1 cellular context compared by ENCODE assay signal in the genomic region with DNA sequence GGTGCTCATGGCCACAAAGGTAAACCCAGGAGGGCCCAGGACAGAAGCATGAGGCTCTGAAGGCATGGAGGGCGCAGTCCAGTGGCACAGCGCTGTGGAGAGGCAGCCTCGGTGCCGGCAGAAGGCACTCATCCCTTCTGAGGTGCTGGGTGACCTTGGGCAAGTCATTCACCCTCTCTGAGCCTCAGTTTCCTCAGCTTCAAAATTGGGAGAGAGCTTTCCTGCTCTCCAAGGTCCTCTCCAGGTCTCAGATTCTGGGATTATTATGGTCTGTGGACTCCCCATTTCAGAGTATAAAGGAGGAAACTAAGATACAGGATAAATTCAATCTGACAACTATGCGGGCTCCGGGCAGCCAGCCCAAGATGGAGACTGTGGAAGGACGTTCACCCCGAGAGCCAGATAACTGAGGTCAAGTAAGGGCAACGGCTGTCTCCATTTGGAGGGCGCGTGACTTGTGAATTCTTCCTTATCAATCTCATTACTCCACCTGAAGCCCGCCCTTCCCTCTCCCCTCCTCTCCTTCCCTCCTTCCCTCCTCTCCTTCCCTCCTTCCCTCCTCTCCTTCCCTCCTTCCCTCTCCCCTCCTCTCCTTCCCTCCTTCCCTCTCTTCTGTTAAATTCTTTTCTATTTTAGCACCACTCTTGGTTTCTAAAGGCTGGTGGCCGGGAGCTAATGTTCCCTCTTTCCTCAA.
TF ChIP-seq lines count a peak whose summit lies in the region.

No MANE protein-coding gene starts in this region.

TF ChIP-seq in HepG2, 621 proteins besides CTCF, POLR2A, EP300 and RAD21 (continues in another document):
- TF ChIP-seq SP1 (IDR thresholded peaks at IDR 0.05) (no peak), SP1 (CRISPR knock-in tag; IDR thresholded peaks at IDR 0.05) (no peak), HDAC1 (CRISPR knock-in tag; IDR thresholded peaks at IDR 0.05) (no peak), ZNF121 (CRISPR knock-in tag; IDR thresholded peaks at IDR 0.05) (no peak), ATF7-NPFF (CRISPR knock-in tag; IDR thresholded peaks at IDR 0.05; ENCODE audit: low read depth) (no peak), ZNF768 (CRISPR knock-in tag; IDR thresholded peaks at IDR 0.05) (peak; percentile 83), ZNF598 (CRISPR knock-in tag; IDR thresholded peaks at IDR 0.05; ENCODE audit: borderline replicate concordance) (no peak), ZNF761 (CRISPR knock-in tag; conservative IDR thresholded peaks at IDR 0.05) (no peak), PCBP2 (optimal IDR thresholded peaks at IDR 0.05; ENCODE audit: low read depth, low read length, poor library complexity, severe bottlenecking) (peak; percentile 26), MYNN (CRISPR knock-in tag; IDR thresholded peaks at IDR 0.05; ENCODE audit: low read depth) (no peak), SOX13 (IDR thresholded peaks at IDR 0.05) (no peak), SOX13 (CRISPR knock-in tag; conservative IDR thresholded peaks at IDR 0.05 in 1 of 2, IDR thresholded peaks at IDR 0.05 in 1 of 2) (no peak), ZC3H4 (CRISPR knock-in tag; IDR thresholded peaks at IDR 0.05; ENCODE audit: borderline replicate concordance) (no peak), ZNF557 (CRISPR knock-in tag; IDR thresholded peaks at IDR 0.05) (no peak), ZBTB7B (CRISPR knock-in tag; IDR thresholded peaks at IDR 0.05) (no peak), RFX5 (IDR thresholded peaks at IDR 0.05; ENCODE audit: low read depth, low read length) (no peak), PHB2 (IDR thresholded peaks at IDR 0.05; ENCODE audit: partially characterized antibody) (no peak), ZNF652 (CRISPR knock-in tag; IDR thresholded peaks at IDR 0.05; ENCODE audit: borderline replicate concordance, low read depth) (no peak), PCBP1 (IDR thresholded peaks at IDR 0.05; ENCODE audit: borderline replicate concordance, low read depth, low read length) (0 out of 2 replicates have a peak, but pooled peaks have one; percentile 45), ADNP (CRISPR knock-in tag; IDR thresholded peaks at IDR 0.05) (no peak), GPN1 (CRISPR knock-in tag; IDR thresholded peaks at IDR 0.05; ENCODE audit: borderline replicate concordance) (no peak), HNRNPK (IDR thresholded peaks at IDR 0.05; ENCODE audit: low read depth, low read length, poor library complexity, severe bottlenecking) (peak; percentile 34), NBN (conservative IDR thresholded peaks at IDR 0.05) (no peak), NFE2L2 (IDR thresholded peaks at IDR 0.05; ENCODE audit: low read length) (no peak)
- TF ChIP-seq, protein P1, sequence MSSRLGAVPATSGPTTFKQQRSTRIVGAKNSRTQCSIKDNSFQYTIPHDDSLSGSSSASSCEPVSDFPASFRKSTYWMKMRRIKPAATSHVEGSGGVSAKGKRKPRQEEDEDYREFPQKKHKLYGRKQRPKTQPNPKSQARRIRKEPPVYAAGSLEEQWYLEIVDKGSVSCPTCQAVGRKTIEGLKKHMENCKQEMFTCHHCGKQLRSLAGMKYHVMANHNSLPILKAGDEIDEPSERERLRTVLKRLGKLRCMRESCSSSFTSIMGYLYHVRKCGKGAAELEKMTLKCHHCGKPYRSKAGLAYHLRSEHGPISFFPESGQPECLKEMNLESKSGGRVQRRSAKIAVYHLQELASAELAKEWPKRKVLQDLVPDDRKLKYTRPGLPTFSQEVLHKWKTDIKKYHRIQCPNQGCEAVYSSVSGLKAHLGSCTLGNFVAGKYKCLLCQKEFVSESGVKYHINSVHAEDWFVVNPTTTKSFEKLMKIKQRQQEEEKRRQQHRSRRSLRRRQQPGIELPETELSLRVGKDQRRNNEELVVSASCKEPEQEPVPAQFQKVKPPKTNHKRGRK (CRISPR knock-in tag; IDR thresholded peaks at IDR 0.05) = no peak
- TF ChIP-seq, protein P2, sequence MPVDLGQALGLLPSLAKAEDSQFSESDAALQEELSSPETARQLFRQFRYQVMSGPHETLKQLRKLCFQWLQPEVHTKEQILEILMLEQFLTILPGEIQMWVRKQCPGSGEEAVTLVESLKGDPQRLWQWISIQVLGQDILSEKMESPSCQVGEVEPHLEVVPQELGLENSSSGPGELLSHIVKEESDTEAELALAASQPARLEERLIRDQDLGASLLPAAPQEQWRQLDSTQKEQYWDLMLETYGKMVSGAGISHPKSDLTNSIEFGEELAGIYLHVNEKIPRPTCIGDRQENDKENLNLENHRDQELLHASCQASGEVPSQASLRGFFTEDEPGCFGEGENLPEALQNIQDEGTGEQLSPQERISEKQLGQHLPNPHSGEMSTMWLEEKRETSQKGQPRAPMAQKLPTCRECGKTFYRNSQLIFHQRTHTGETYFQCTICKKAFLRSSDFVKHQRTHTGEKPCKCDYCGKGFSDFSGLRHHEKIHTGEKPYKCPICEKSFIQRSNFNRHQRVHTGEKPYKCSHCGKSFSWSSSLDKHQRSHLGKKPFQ (CRISPR knock-in tag; IDR thresholded peaks at IDR 0.05; ENCODE audit: insufficient replicate concordance) = no peak
- TF ChIP-seq, protein P3, sequence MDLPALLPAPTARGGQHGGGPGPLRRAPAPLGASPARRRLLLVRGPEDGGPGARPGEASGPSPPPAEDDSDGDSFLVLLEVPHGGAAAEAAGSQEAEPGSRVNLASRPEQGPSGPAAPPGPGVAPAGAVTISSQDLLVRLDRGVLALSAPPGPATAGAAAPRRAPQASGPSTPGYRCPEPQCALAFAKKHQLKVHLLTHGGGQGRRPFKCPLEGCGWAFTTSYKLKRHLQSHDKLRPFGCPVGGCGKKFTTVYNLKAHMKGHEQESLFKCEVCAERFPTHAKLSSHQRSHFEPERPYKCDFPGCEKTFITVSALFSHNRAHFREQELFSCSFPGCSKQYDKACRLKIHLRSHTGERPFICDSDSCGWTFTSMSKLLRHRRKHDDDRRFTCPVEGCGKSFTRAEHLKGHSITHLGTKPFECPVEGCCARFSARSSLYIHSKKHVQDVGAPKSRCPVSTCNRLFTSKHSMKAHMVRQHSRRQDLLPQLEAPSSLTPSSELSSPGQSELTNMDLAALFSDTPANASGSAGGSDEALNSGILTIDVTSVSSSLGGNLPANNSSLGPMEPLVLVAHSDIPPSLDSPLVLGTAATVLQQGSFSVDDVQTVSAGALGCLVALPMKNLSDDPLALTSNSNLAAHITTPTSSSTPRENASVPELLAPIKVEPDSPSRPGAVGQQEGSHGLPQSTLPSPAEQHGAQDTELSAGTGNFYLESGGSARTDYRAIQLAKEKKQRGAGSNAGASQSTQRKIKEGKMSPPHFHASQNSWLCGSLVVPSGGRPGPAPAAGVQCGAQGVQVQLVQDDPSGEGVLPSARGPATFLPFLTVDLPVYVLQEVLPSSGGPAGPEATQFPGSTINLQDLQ (CRISPR knock-in tag; IDR thresholded peaks at IDR 0.05) = no peak
- TF ChIP-seq, protein P4, sequence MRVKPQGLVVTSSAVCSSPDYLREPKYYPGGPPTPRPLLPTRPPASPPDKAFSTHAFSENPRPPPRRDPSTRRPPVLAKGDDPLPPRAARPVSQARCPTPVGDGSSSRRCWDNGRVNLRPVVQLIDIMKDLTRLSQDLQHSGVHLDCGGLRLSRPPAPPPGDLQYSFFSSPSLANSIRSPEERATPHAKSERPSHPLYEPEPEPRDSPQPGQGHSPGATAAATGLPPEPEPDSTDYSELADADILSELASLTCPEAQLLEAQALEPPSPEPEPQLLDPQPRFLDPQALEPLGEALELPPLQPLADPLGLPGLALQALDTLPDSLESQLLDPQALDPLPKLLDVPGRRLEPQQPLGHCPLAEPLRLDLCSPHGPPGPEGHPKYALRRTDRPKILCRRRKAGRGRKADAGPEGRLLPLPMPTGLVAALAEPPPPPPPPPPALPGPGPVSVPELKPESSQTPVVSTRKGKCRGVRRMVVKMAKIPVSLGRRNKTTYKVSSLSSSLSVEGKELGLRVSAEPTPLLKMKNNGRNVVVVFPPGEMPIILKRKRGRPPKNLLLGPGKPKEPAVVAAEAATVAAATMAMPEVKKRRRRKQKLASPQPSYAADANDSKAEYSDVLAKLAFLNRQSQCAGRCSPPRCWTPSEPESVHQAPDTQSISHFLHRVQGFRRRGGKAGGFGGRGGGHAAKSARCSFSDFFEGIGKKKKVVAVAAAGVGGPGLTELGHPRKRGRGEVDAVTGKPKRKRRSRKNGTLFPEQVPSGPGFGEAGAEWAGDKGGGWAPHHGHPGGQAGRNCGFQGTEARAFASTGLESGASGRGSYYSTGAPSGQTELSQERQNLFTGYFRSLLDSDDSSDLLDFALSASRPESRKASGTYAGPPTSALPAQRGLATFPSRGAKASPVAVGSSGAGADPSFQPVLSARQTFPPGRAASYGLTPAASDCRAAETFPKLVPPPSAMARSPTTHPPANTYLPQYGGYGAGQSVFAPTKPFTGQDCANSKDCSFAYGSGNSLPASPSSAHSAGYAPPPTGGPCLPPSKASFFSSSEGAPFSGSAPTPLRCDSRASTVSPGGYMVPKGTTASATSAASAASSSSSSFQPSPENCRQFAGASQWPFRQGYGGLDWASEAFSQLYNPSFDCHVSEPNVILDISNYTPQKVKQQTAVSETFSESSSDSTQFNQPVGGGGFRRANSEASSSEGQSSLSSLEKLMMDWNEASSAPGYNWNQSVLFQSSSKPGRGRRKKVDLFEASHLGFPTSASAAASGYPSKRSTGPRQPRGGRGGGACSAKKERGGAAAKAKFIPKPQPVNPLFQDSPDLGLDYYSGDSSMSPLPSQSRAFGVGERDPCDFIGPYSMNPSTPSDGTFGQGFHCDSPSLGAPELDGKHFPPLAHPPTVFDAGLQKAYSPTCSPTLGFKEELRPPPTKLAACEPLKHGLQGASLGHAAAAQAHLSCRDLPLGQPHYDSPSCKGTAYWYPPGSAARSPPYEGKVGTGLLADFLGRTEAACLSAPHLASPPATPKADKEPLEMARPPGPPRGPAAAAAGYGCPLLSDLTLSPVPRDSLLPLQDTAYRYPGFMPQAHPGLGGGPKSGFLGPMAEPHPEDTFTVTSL (CRISPR knock-in tag; IDR thresholded peaks at IDR 0.05; ENCODE audit: borderline replicate concordance) = no peak
- TF ChIP-seq, protein P5, sequence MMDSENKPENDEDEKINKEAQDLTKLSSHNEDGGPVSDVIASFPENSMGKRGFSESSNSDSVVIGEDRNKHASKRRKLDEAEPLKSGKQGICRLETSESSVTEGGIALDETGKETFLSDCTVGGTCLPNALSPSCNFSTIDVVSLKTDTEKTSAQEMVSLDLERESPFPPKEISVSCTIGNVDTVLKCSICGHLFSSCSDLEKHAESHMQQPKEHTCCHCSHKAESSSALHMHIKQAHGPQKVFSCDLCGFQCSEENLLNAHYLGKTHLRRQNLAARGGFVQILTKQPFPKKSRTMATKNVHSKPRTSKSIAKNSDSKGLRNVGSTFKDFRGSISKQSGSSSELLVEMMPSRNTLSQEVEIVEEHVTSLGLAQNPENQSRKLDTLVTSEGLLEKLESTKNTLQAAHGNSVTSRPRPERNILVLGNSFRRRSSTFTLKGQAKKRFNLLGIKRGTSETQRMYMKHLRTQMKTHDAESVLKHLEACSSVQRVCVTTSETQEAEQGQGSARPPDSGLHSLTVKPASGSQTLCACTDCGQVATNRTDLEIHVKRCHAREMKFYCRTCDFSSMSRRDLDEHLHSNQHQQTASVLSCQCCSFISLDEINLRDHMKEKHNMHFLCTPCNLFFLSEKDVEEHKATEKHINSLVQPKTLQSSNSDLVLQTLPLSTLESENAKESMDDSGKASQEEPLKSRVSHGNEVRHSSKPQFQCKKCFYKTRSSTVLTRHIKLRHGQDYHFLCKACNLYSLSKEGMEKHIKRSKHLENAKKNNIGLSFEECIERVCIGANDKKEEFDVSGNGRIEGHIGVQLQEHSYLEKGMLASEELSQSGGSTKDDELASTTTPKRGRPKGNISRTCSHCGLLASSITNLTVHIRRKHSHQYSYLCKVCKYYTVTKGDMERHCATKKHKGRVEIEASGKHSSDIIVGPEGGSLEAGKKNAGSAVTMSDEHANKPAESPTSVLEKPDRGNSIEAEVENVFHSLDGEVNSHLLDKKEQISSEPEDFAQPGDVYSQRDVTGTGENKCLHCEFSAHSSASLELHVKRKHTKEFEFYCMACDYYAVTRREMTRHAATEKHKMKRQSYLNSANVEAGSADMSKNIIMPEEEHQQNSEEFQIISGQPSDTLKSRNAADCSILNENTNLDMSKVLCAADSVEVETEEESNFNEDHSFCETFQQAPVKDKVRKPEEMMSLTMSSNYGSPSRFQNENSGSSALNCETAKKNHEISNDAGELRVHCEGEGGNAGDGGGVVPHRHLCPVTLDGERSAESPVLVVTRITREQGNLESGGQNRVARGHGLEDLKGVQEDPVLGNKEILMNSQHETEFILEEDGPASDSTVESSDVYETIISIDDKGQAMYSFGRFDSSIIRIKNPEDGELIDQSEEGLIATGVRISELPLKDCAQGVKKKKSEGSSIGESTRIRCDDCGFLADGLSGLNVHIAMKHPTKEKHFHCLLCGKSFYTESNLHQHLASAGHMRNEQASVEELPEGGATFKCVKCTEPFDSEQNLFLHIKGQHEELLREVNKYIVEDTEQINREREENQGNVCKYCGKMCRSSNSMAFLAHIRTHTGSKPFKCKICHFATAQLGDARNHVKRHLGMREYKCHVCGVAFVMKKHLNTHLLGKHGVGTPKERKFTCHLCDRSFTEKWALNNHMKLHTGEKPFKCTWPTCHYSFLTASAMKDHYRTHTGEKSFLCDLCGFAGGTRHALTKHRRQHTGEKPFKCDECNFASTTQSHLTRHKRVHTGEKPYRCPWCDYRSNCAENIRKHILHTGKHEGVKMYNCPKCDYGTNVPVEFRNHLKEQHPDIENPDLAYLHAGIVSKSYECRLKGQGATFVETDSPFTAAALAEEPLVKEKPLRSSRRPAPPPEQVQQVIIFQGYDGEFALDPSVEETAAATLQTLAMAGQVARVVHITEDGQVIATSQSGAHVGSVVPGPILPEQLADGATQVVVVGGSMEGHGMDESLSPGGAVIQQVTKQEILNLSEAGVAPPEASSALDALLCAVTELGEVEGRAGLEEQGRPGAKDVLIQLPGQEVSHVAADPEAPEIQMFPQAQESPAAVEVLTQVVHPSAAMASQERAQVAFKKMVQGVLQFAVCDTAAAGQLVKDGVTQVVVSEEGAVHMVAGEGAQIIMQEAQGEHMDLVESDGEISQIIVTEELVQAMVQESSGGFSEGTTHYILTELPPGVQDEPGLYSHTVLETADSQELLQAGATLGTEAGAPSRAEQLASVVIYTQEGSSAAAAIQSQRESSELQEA (CRISPR knock-in tag; IDR thresholded peaks at IDR 0.05; ENCODE audit: not compliant biosample characterization) = no peak
- TF ChIP-seq, protein P6, sequence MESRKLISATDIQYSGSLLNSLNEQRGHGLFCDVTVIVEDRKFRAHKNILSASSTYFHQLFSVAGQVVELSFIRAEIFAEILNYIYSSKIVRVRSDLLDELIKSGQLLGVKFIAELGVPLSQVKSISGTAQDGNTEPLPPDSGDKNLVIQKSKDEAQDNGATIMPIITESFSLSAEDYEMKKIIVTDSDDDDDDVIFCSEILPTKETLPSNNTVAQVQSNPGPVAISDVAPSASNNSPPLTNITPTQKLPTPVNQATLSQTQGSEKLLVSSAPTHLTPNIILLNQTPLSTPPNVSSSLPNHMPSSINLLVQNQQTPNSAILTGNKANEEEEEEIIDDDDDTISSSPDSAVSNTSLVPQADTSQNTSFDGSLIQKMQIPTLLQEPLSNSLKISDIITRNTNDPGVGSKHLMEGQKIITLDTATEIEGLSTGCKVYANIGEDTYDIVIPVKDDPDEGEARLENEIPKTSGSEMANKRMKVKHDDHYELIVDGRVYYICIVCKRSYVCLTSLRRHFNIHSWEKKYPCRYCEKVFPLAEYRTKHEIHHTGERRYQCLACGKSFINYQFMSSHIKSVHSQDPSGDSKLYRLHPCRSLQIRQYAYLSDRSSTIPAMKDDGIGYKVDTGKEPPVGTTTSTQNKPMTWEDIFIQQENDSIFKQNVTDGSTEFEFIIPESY (CRISPR knock-in tag; IDR thresholded peaks at IDR 0.05) = no peak
- TF ChIP-seq, protein P7, sequence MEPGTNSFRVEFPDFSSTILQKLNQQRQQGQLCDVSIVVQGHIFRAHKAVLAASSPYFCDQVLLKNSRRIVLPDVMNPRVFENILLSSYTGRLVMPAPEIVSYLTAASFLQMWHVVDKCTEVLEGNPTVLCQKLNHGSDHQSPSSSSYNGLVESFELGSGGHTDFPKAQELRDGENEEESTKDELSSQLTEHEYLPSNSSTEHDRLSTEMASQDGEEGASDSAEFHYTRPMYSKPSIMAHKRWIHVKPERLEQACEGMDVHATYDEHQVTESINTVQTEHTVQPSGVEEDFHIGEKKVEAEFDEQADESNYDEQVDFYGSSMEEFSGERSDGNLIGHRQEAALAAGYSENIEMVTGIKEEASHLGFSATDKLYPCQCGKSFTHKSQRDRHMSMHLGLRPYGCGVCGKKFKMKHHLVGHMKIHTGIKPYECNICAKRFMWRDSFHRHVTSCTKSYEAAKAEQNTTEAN (CRISPR knock-in tag; conservative IDR thresholded peaks at IDR 0.05) = no peak
